Comparison of ENCODE assay signal across 11 cellular contexts in genomic region chr17:19088804-19089685, GRCh38. TPM values are rescaled to one million over a fixed set of nuclear protein-coding genes. Genes with fewer than 3 reads are reported as not detected.
DNase-seq lines count a peak whose midpoint lies in the region; ATAC-seq and TF ChIP-seq lines count a peak whose summit lies in the region.
"Not testable (repeated sequence)": the region's sequence is repeated elsewhere in the genome, so short reads cannot be mapped to it uniquely, and the experiment has no call there.
"Had no signal": no experiment of that assay in that cellular context is flagged by ENCODE, and none has a peak within 500 bp of the region (broad histone marks: within the 10 kb centered on the region; RNA-seq: fewer than 3 reads in every experiment).

No MANE protein-coding gene starts in this region.

- TF ChIP-seq CTCF in CD8-positive, alpha-beta T cell (IDR thresholded peaks at IDR 0.05); RWPE2 (IDR thresholded peaks at IDR 0.05; ENCODE audit: poor library complexity, severe bottlenecking); gastroesophageal sphincter (IDR thresholded peaks at IDR 0.05); prostate gland (IDR thresholded peaks at IDR 0.05); thyroid gland (IDR thresholded peaks at IDR 0.05): not testable (repeated sequence)

- H3K4me1 ChIP-seq in CD8-positive, alpha-beta T cell (ENCODE audit: insufficient read depth, low read length); RWPE2 (ENCODE audit: insufficient read depth, poor library complexity, severe bottlenecking); gastroesophageal sphincter; prostate gland (replicated peaks); thyroid gland: not testable (repeated sequence)

- DNase-seq in CD8-positive, alpha-beta T cell; RWPE2 (ENCODE audit: low spot score); left colon; naive B cell: not testable (repeated sequence)
- peak; percentile 22 for DNase-seq in activated effector memory CD4-positive, alpha-beta T cell treated with anti-CD3 and anti-CD28 coated beads, Interleukin-2, amount 50 U/mL, for 16 hours
- peak; percentile 3 for DNase-seq in prostate gland (ENCODE audit: low spot score)
- DNase-seq in thyroid gland, result peak; percentile 13 to 49

- TF ChIP-seq EP300 in gastroesophageal sphincter (IDR thresholded peaks at IDR 0.05), result not testable (repeated sequence)

- POLR2A ChIA-PET in CD8-positive, alpha-beta T cell (lab: Charles Lee), result not testable (repeated sequence)

- H3K36me3 ChIP-seq in CD8-positive, alpha-beta T cell (ENCODE audit: insufficient read depth, low read length); RWPE2 (ENCODE audit: low read depth); gastroesophageal sphincter; prostate gland; thyroid gland: not testable (repeated sequence)

- no CpG with 5 or more reads among the region's 77 CpGs for WGBS in gastroesophageal sphincter (ENCODE audit: low coverage in 1 of 2), 2 donors
- WGBS in prostate gland, result no CpG with 5 or more reads among the region's 77 CpGs
- WGBS in thyroid gland, 2 donors, result no CpG with 5 or more reads among the region's 77 CpGs

- ATAC-seq in CD8-positive, alpha-beta T cell, result peak; percentile 11
- ATAC-seq in RWPE2 (ENCODE audit: low read depth), result peak; percentile 83
- peak; percentile 91 for ATAC-seq in gastroesophageal sphincter
- peak; percentile 79 for ATAC-seq in left colon
- ATAC-seq in naive B cell (ENCODE audit: low read depth in 2 of 2), result peak; percentile 44 to 45

- H3K4me3 ChIP-seq in CD8-positive, alpha-beta T cell (ENCODE audit: low read depth, low read length); RWPE2 (ENCODE audit: severe bottlenecking); thyroid gland (replicated peaks in 1 of 3): not testable (repeated sequence)
- H3K4me3 ChIP-seq in gastroesophageal sphincter (peak overlapping the region; percentile 17 to 47), prostate gland (peak overlapping the region in 1 of 2 donors; percentile 24)

- H3K4me1 Mint-ChIP-seq in CD8-positive, alpha-beta T cell (ENCODE audit: low read depth); naive B cell: not testable (repeated sequence)

- H3K27ac Mint-ChIP-seq in CD8-positive, alpha-beta T cell; naive B cell: not testable (repeated sequence)

- not testable (repeated sequence) for H3K4me3 Mint-ChIP-seq in CD8-positive, alpha-beta T cell; naive B cell

- not testable (repeated sequence) for H3K27ac ChIP-seq in CD8-positive, alpha-beta T cell (ENCODE audit: low read depth, low read length); RWPE2 (ENCODE audit: poor library complexity, severe bottlenecking); prostate gland; thyroid gland
- H3K27ac ChIP-seq in gastroesophageal sphincter, result peak overlapping the region in 2 of 4 donors; percentile 51 to 78

- H3K27me3 Mint-ChIP-seq in CD8-positive, alpha-beta T cell (ENCODE audit: low read depth); naive B cell: not testable (repeated sequence)

- H3K9me3 ChIP-seq in CD8-positive, alpha-beta T cell (ENCODE audit: low read length); RWPE2 (ENCODE audit: severe bottlenecking); gastroesophageal sphincter; prostate gland; thyroid gland: not testable (repeated sequence)

- not testable (repeated sequence) for H3K36me3 Mint-ChIP-seq in CD8-positive, alpha-beta T cell; naive B cell

- not testable (repeated sequence) for H3K27me3 ChIP-seq in CD8-positive, alpha-beta T cell (ENCODE audit: insufficient read depth, low read length); RWPE2 (ENCODE audit: insufficient read depth, poor library complexity, severe bottlenecking); gastroesophageal sphincter; prostate gland (replicated peaks; ENCODE audit: insufficient read depth); thyroid gland

- intact Hi-C loops in CD8-positive, alpha-beta T cell (cut with DNase I, micrococcal nuclease); left colon (cut with DNase I, micrococcal nuclease); prostate gland (cut with DNase I); thyroid gland (cut with DNase I): not testable (repeated sequence)

- CTCF ChIA-PET in CD8-positive, alpha-beta T cell (lab: Charles Lee), result not testable (repeated sequence)

- TF ChIP-seq POLR2A in gastroesophageal sphincter (IDR thresholded peaks at IDR 0.05); prostate gland (IDR thresholded peaks at IDR 0.05); thyroid gland (IDR thresholded peaks at IDR 0.05): not testable (repeated sequence)

- not testable (repeated sequence) for H3K9me3 Mint-ChIP-seq in CD8-positive, alpha-beta T cell; naive B cell

RNA-seq across cellular contexts. Expression of gene GRAPL, which starts 38.3 kb away (rescaled TPM):
- 10 to 100 TPM; 15.7 to 18.7 TPM for total RNA-seq in CD8-positive, alpha-beta T cell
- total RNA-seq in gastroesophageal sphincter (1 to 10 TPM in 2 of 4 donors, not detected in 2; 2.2 to 6.9 TPM), left colon (1 to 10 TPM; 1.4 to 1.8 TPM), prostate gland (1 to 10 TPM in 1 of 2 donors, not detected in 1; 4.3 TPM), thyroid gland (1 to 10 TPM; 1.3 to 6.7 (median 4.0) TPM)
- polyA plus RNA-seq in naive B cell (ENCODE audit: low read depth in 6 of 6), result 1 to 10 TPM in 5 of 6 donors, not detected in 1; 3.5 to 7.2 (median 4.4) TPM
- total RNA-seq: MCF 10A had no signal
- polyA plus RNA-seq: cardiac muscle cell, immature natural killer cell had no signal

RNA-seq across cellular contexts. Expression of gene GRAP, which starts 42.3 kb away (rescaled TPM):
- total RNA-seq in CD8-positive, alpha-beta T cell, result 10 to 100 TPM; 15.8 to 18.3 TPM
- total RNA-seq in gastroesophageal sphincter, result 1 to 10 TPM; 1.1 to 7.1 (median 4.1) TPM
- 1 to 10 TPM in 1 of 2 donors, under 1 TPM in 1; 0.79 to 1.5 TPM for total RNA-seq in left colon
- 10 to 100 TPM; 46.2 to 90.5 (median 52.6) TPM for polyA plus RNA-seq in naive B cell (ENCODE audit: low read depth in 6 of 6)
- total RNA-seq in prostate gland, result 10 to 100 TPM in 1 of 2 donors, under 1 TPM in 1; 0.27 to 11.1 TPM
- total RNA-seq in thyroid gland, result 10 to 100 TPM in 2 of 4 donors, 1 to 10 TPM in 2; 5.5 to 19.8 (median 10.5) TPM
- total RNA-seq: MCF 10A had no signal
- polyA plus RNA-seq: cardiac muscle cell had no signal

Comparison
In these comparisons a context has a peak if more than half of its experiments do, and no peak if none do; other contexts are left out.
1. ATAC-seq: peak in every context shown above with its lines; median percentile 91 in gastroesophageal sphincter; 83 in RWPE2; 79 in left colon; 44 in naive B cell; 11 in CD8-positive, alpha-beta T cell.